Comparison of ENCODE assay signal across 8 cellular contexts in the genomic region with DNA sequence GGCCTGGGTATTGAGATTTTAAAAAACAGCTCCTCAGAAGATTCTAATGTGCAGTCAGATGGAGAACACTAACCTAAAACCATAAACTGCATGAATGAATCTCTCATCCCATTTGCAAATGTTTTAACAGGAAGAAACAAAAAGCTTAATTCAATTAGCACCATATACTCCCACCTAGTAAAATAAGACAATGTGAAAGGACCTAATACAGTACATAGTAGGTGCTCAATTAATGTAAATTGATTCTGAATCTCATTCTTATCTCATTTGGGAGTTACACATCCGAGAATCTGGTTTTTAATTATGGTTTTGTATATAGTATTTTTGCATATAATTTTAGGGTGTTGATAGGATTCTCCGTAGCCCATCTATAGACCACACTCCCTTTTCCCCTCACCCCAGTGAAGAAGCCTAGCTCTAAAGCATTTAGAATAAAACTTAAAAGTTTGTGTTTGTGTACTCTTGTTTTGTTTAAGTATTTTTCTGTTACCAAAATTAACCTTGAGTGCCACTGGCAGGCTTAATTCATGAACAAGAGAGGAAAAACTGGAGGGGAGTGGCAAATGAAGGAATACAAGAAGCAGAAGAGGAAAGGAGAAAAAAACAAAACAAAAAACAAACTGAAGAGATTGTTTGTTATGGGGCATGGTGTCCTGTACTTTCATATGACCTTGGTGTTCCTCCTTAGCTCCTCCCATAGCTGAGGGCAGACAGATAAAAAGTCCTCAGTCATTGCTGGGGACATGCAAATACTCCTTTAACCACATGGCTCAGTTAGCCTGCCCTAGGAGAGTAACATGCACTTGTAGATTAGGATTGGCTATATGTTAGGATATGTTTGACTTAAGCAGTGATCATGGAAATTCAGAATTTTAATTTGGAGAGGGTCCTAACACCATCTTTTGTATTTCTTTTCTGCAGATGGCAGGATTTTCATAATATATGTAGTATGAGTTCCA. TPM values are rescaled to one million over a fixed set of nuclear protein-coding genes. Genes with fewer than 3 reads are reported as not detected.
DNase-seq lines count a peak whose midpoint lies in the region; ATAC-seq and TF ChIP-seq lines count a peak whose summit lies in the region.

No MANE protein-coding gene starts in this region.

- no peaks in the 10 kb centered on the region for H3K9me3 Mint-ChIP-seq in T-cell

- H3K4me3 Mint-ChIP-seq in T-cell, result peak overlapping the region; percentile 90 to 96 (median 92)

- peaks cover 11% of the 10 kb centered on the region for H3K4me1 ChIP-seq in rectal smooth muscle tissue (ENCODE audit: control insufficient read depth, insufficient read depth, low read length)

- H3K4me3 ChIP-seq in fibroblast of the aortic adventitia (ENCODE audit: low read depth, low read length) (peak overlapping the region; percentile 81), rectal smooth muscle tissue (ENCODE audit: low read length) (peak overlapping the region; percentile 84)

- POLR2A ChIA-PET in T-cell (lab: Charles Lee), result interaction anchor here (0.5 to 1.6 kb wide), 6 partner anchors 9 to 851 kb away, joined by 3 to 18 read pairs (median 5); no protein-coding TSS in a partner anchor

- peak overlapping the region; percentile 95 for H3K9ac ChIP-seq in rectal smooth muscle tissue (ENCODE audit: low read length)

- CTCF ChIA-PET in T-cell (lab: Charles Lee), result interaction anchor here (0.6 to 2.9 kb wide), 36 partner anchors 8 to 800 kb away, joined by 3 to 54 read pairs (median 5); a partner anchor contains a TSS

- DNase-seq in Caki2 (ENCODE audit: low read depth) (peak; percentile 42), T-cell (no peak), fibroblast of the aortic adventitia (ENCODE audit: low read depth) (peak; percentile 21), anterior cingulate cortex (lab: John Stamatoyannopoulos, UW) (no peak)
- DNase-seq in activated CD8-positive, alpha-beta memory T cell treated with anti-CD3 and anti-CD28 coated beads for 24 hours, result no peak

- peak overlapping the region; percentile 96 for H3K27ac ChIP-seq in rectal smooth muscle tissue (ENCODE audit: low read depth, low read length)

- ATAC-seq in GM19463 (IDR thresholded peaks at IDR 0.05; ENCODE audit: unreplicated experiment), result peak; percentile 48
- ATAC-seq in HG03460 (IDR thresholded peaks at IDR 0.05; ENCODE audit: unreplicated experiment), result peak; percentile 56
- no peak for ATAC-seq in T-cell (replicated peaks in 1 of 4)

- H3K36me3 ChIP-seq in rectal smooth muscle tissue (ENCODE audit: control insufficient read depth, insufficient read depth, low read length), result peaks cover 3% of the 10 kb centered on the region

- in situ Hi-C loops in Caki2 (cut with HindIII; ENCODE audit: low pct_unique_long_range_greater_than_20kb, low sequenced_read_pairs), result no loop called here

- H3K36me3 Mint-ChIP-seq in T-cell, result peaks cover 16% of the 10 kb centered on the region

- H3K27me3 ChIP-seq in rectal smooth muscle tissue (ENCODE audit: control insufficient read depth, insufficient read depth, low read length), result no peaks in the 10 kb centered on the region

- peaks cover 42 to 53% (median 46%) of the 10 kb centered on the region in 3 donors for H3K4me1 Mint-ChIP-seq in T-cell

- peak overlapping the region; percentile 94 to 96 for H3K27ac Mint-ChIP-seq in T-cell

- no peak for TF ChIP-seq CTCF in fibroblast of the aortic adventitia (IDR thresholded peaks at IDR 0.05; ENCODE audit: insufficient read depth, low read length)

- H3K27me3 Mint-ChIP-seq in T-cell, result no peaks in the 10 kb centered on the region

RNA-seq across cellular contexts. Expression of a gene that starts 1.2 kb away (rescaled TPM):
- 103 and 126 TPM in 2 replicates for total RNA-seq in Caki2 (2014; rRNA removed; shearing (Covaris generic); ENCODE audit: low replicate concordance)
- 10 to 100 TPM; 16.4 to 35.8 (median 28.2) TPM for total RNA-seq in T-cell
- 80.3 and 93.6 TPM in 2 replicates for total RNA-seq in fibroblast of the aortic adventitia (ENCODE audit: low replicate concordance)

RNA-seq across cellular contexts. Expression of a gene that starts 12.1 kb away (rescaled TPM):
- not detected in 2 replicates for total RNA-seq in Caki2 (2014; rRNA removed; shearing (Covaris generic); ENCODE audit: low replicate concordance)
- total RNA-seq in T-cell, result under 1 TPM in 2 of 5 donors, not detected in 3; 0.07 to 0.09 TPM
- total RNA-seq in fibroblast of the aortic adventitia (ENCODE audit: low replicate concordance), result under 0.01 and 0.16 TPM in 2 replicates

RNA-seq across cellular contexts. Expression of a gene that starts 42.8 kb away (rescaled TPM):
- total RNA-seq in Caki2 (2014; rRNA removed; shearing (Covaris generic); ENCODE audit: low replicate concordance), result 112 and 123 TPM in 2 replicates
- total RNA-seq in T-cell (10 to 100 TPM; 12.6 to 30.3 (median 29.3) TPM), fibroblast of the aortic adventitia (ENCODE audit: low replicate concordance) (55.6 and 62.3 TPM in 2 replicates)

RNA-seq across cellular contexts. Expression of a gene that starts 46.4 kb away (rescaled TPM):
- 32.0 and 42.4 TPM in 2 replicates for total RNA-seq in Caki2 (2014; rRNA removed; shearing (Covaris generic); ENCODE audit: low replicate concordance)
- total RNA-seq in T-cell, result 100 to 1,000 TPM in 1 of 5 donors, 10 to 100 TPM in 4; 80.3 to 130 (median 85.2) TPM
- total RNA-seq in fibroblast of the aortic adventitia (ENCODE audit: low replicate concordance), result 50.9 and 59.0 TPM in 2 replicates

Comparison
In these comparisons a context has a peak if more than half of its experiments do, and no peak if none do; other contexts are left out.
1. DNase-seq: peak in Caki2 (single experiment) and fibroblast of the aortic adventitia (single experiment); none in T-cell (0 of 34), activated CD8-positive, alpha-beta memory T cell treated with anti-CD3 and anti-CD28 coated beads for 24 hours (single experiment) and anterior cingulate cortex (0 of 58).
2. ATAC-seq: peak in GM19463 (single experiment) and HG03460 (single experiment); none in T-cell (0 of 4).